Comparison of ENCODE assay signal across 9 cellular contexts in the genomic region with DNA sequence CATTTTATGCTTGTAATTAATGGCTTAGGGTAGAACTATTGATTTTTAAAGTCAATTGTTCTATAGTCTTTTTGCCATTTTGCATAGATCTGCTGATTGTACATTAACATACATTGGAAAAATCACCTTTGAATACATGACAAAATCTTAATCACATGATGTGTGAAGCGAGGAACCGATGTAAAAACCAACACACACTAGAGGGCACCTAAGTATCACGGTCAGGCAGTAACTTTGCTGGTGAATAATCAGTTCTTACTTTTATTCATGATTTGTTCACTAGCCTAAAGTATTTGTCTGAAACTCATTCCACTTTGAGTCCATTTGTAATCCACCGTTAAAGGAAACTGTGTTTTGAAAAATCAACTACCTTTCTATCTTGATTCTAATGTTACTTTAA. TPM values are rescaled to one million over a fixed set of nuclear protein-coding genes. Genes with fewer than 3 reads are reported as not detected.
DNase-seq lines count a peak whose midpoint lies in the region; ATAC-seq and TF ChIP-seq lines count a peak whose summit lies in the region.
"Had no signal": no experiment of that assay in that cellular context is flagged by ENCODE, and none has a peak within 500 bp of the region (broad histone marks: within the 10 kb centered on the region; RNA-seq: fewer than 3 reads in every experiment).

No MANE protein-coding gene starts in this region.

- no peak overlapping the region for H3K23ac ChIP-seq in neuronal stem cell (ENCODE audit: low read depth, low read length, poor library complexity)

- no peak overlapping the region for H2BK12ac ChIP-seq in neuronal stem cell (ENCODE audit: low read length)

- H3K4me3 Mint-ChIP-seq in stimulated activated effector memory CD8-positive, alpha-beta T cell treated with anti-CD3 and anti-CD28 coated beads, Interleukin-12 subunit alpha, Interleukin-12 subunit beta, amount 100 ng/mL, for 72 hours: no peak overlapping the region

- H4K20me1 ChIP-seq in OCI-LY3 (ENCODE audit: insufficient read depth, low read length): no peaks in the 10 kb centered on the region

- no peak overlapping the region for H2BK120ac ChIP-seq in neuronal stem cell (ENCODE audit: low read depth, low read length)

- no peak overlapping the region for H3K14ac ChIP-seq in neuronal stem cell (ENCODE audit: low read length)

- H3K27ac Mint-ChIP-seq in stimulated activated effector memory CD8-positive, alpha-beta T cell treated with anti-CD3 and anti-CD28 coated beads, Interleukin-12 subunit alpha, Interleukin-12 subunit beta, amount 100 ng/mL, for 72 hours: no peak overlapping the region

- H4K8ac ChIP-seq in neuronal stem cell (ENCODE audit: low read depth, low read length): no peak overlapping the region

- no peak overlapping the region for H2AFZ ChIP-seq in OCI-LY3 (ENCODE audit: low read depth, low read length)
- H2AFZ ChIP-seq in neuronal stem cell (ENCODE audit: low read length): no peak overlapping the region

- H2BK15ac ChIP-seq in neuronal stem cell (ENCODE audit: low read length): no peak overlapping the region

- no peak overlapping the region for H4K91ac ChIP-seq in neuronal stem cell (ENCODE audit: low read depth, low read length, poor library complexity)

- H3K27me3 ChIP-seq in heart right ventricle: no peaks in the 10 kb centered on the region
- H3K27me3 ChIP-seq in OCI-LY3 (ENCODE audit: low read depth, low read length): peaks cover 15% of the 10 kb centered on the region
- peaks cover 0 to 8% (median 0%) of the 10 kb centered on the region in 3 experiments for H3K27me3 ChIP-seq in neuronal stem cell (ENCODE audit: control insufficient read depth in 3 of 3, insufficient read depth in 3 of 3, low read depth in 1 of 3, low read length in 3 of 3)

- H3K4ac ChIP-seq in neuronal stem cell (ENCODE audit: low read length): no peak overlapping the region

- no peaks in the 10 kb centered on the region for H3K79me2 ChIP-seq in OCI-LY3 (ENCODE audit: low read length)

- no peaks in the 10 kb centered on the region for H3K79me1 ChIP-seq in neuronal stem cell (ENCODE audit: low read depth, low read length)

- H3K4me3 ChIP-seq in heart right ventricle: no peak overlapping the region
- H3K4me3 ChIP-seq in OCI-LY3 (ENCODE audit: low read length): no peak overlapping the region
- H3K4me3 ChIP-seq in neuronal stem cell (ENCODE audit: low read length in 2 of 2): no peak overlapping the region
- H3K4me3 ChIP-seq in coronary artery: no peak overlapping the region

- intact Hi-C loops in heart right ventricle (cut with DNase I): loop anchor here in 7 of 10 donors (2.0 to 10.0 kb wide), 5 partner anchors 104 to 144 kb away; no protein-coding TSS in a partner anchor
- intact Hi-C loops in left ventricle myocardium superior (cut with micrococcal nuclease): loop anchor here (10.0 kb wide), 1 partner anchor 104 kb away; no protein-coding TSS in a partner anchor

- no peaks in the 10 kb centered on the region for H3K36me3 ChIP-seq in heart right ventricle
- no peaks in the 10 kb centered on the region for H3K36me3 ChIP-seq in OCI-LY3 (replicated peaks; ENCODE audit: low read depth, low read length)
- no peaks in the 10 kb centered on the region for H3K36me3 ChIP-seq in neuronal stem cell (replicated peaks in 1 of 2; ENCODE audit: control insufficient read depth in 2 of 2, insufficient read depth in 2 of 2, low read length in 2 of 2)

- H3K4me2 ChIP-seq in OCI-LY3 (ENCODE audit: low read length) (no peak overlapping the region), neuronal stem cell (ENCODE audit: insufficient read depth, low read length, poor library complexity, severe bottlenecking) (no peak overlapping the region)

- no peak overlapping the region for H2AK5ac ChIP-seq in neuronal stem cell (ENCODE audit: low read depth, low read length)

- H3K9ac ChIP-seq in OCI-LY3 (ENCODE audit: low read length) (no peak overlapping the region), neuronal stem cell (ENCODE audit: low read depth, low read length, poor library complexity) (no peak overlapping the region)

- no peak overlapping the region for H3K27ac ChIP-seq in heart right ventricle
- H3K27ac ChIP-seq in OCI-LY3 (ENCODE audit: low read length): no peak overlapping the region
- no peak overlapping the region for H3K27ac ChIP-seq in neuronal stem cell (replicated peaks; ENCODE audit: low read length)
- H3K27ac ChIP-seq in coronary artery: no peak overlapping the region

- no peak overlapping the region for H3K18ac ChIP-seq in neuronal stem cell (ENCODE audit: low read length)

- no peak overlapping the region for H2BK5ac ChIP-seq in neuronal stem cell (ENCODE audit: low read length)

- 58 to 61% methylated on average over 4 of the region's 4 CpGs for WGBS in heart right ventricle, 2 donors
- no CpG with 5 or more reads among the region's 4 CpGs for WGBS in neuronal stem cell (ENCODE audit: extremely low coverage in 2 of 2, insufficient read length in 2 of 2, insufficient replicate concordance in 1 of 2), 2 donors

- no peaks in the 10 kb centered on the region for H3K36me3 Mint-ChIP-seq in stimulated activated effector memory CD8-positive, alpha-beta T cell treated with anti-CD3 and anti-CD28 coated beads, Interleukin-12 subunit alpha, Interleukin-12 subunit beta, amount 100 ng/mL, for 72 hours

- DNase-seq in heart right ventricle: no peak
- no peak for DNase-seq in left ventricle myocardium superior
- DNase-seq in fibroblast of gingiva (ENCODE audit: low read depth): peak; percentile 23
- DNase-seq in stimulated activated effector memory CD8-positive, alpha-beta T cell treated with anti-CD3 and anti-CD28 coated beads, Interleukin-12 subunit alpha, Interleukin-12 subunit beta, amount 100 ng/mL, for 72 hours (ENCODE audit: low spot score in 2 of 2): no peak
- no peak for DNase-seq in neuronal stem cell (ENCODE audit: low spot score)
- no peak for DNase-seq in central memory CD4-positive, alpha-beta T cell
- no peak for DNase-seq in coronary artery (ENCODE audit: low spot score)

- TF ChIP-seq CTCF in heart right ventricle (IDR thresholded peaks at IDR 0.05) (peak in 8 of 9 donors; percentile 11 to 58 (median 41)), OCI-LY3 (IDR thresholded peaks at IDR 0.05; ENCODE audit: low read depth, low read length) (peak; percentile 57), coronary artery (IDR thresholded peaks at IDR 0.05) (no peak)

- no peaks in the 10 kb centered on the region for H3K9me3 Mint-ChIP-seq in stimulated activated effector memory CD8-positive, alpha-beta T cell treated with anti-CD3 and anti-CD28 coated beads, Interleukin-12 subunit alpha, Interleukin-12 subunit beta, amount 100 ng/mL, for 72 hours

- ATAC-seq in heart right ventricle (no peak), left ventricle myocardium superior (no peak)
- no peak for ATAC-seq in stimulated activated effector memory CD8-positive, alpha-beta T cell treated with anti-CD3 and anti-CD28 coated beads, Interleukin-12 subunit alpha, Interleukin-12 subunit beta, amount 100 ng/mL, for 72 hours
- ATAC-seq: activated CD4-positive, CD25-positive, alpha-beta regulatory T cell treated with anti-CD3 and anti-CD28 coated beads, Interleukin-2, amount 50 U/mL, for 24 hours had no signal

- no peaks in the 10 kb centered on the region for H3K9me3 ChIP-seq in heart right ventricle
- H3K9me3 ChIP-seq in OCI-LY3 (ENCODE audit: insufficient read depth, low read length): no peaks in the 10 kb centered on the region
- no peaks in the 10 kb centered on the region for H3K9me3 ChIP-seq in neuronal stem cell (replicated peaks in 1 of 2; ENCODE audit: control insufficient read depth in 2 of 2, insufficient read depth in 1 of 2, low read depth in 1 of 2, low read length in 2 of 2)

- no peaks in the 10 kb centered on the region for H3K4me1 Mint-ChIP-seq in stimulated activated effector memory CD8-positive, alpha-beta T cell treated with anti-CD3 and anti-CD28 coated beads, Interleukin-12 subunit alpha, Interleukin-12 subunit beta, amount 100 ng/mL, for 72 hours

- H3K4me1 ChIP-seq in heart right ventricle: no peaks in the 10 kb centered on the region
- H3K4me1 ChIP-seq in OCI-LY3 (ENCODE audit: low read length): no peaks in the 10 kb centered on the region
- no peaks in the 10 kb centered on the region for H3K4me1 ChIP-seq in neuronal stem cell (ENCODE audit: control insufficient read depth in 2 of 2, insufficient read depth in 1 of 2, low read depth in 1 of 2, low read length in 2 of 2)

RNA-seq across cellular contexts. Expression of a gene that starts 28.2 kb away (rescaled TPM):
- total RNA-seq in heart right ventricle (1 to 10 TPM in 9 of 10 donors, under 1 TPM in 1; 0.87 to 2.3 (median 1.8) TPM), left ventricle myocardium superior (1.8 TPM)
- polyA plus RNA-seq in heart right ventricle: 1 to 10 TPM in 1 of 2 donors, under 1 TPM in 1; 0.41 to 1.1 TPM
- polyA plus RNA-seq in neuronal stem cell (2013, experiment 1 of 2): 2.7 TPM
- polyA plus RNA-seq in neuronal stem cell (2013, experiment 2 of 2): 2.9 TPM
